Comparison of ENCODE assay signal across 27 cellular contexts in the genomic region with DNA sequence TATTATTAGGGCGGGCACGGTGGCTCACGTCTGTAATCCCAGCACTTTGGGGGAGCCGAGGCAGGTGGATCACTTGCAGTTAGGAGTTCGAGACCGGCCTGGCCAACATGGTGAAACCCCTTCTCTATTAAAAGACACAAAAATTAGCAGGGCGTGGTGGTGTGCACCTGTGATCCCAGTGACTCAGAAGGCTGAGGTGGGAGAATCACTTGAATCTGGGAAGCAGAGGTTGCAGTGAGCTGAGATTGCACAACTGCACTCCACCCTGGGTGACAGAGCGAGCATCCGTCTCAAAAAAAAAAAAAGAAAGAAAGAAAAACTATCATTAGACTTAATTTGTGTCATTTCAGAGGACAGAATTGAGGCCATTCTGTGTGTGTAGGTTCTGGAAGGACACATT.
"Had no signal": no experiment of that assay in that cellular context is flagged by ENCODE, and none has a peak within 500 bp of the region (broad histone marks: within the 10 kb centered on the region; RNA-seq: fewer than 3 reads in every experiment).

No MANE protein-coding gene starts in this region.

- H3K27ac ChIP-seq: breast epithelium, VCaP had no signal

- DNase-seq: activated CD4-positive, alpha-beta memory T cell treated with anti-CD3 and anti-CD28 coated beads, Interleukin-2, amount 10 ng/mL, durations not matched to agents 7 days and 5 days; activated CD4-positive, alpha-beta T cell treated with anti-CD3 and anti-CD28 coated beads for 1 hour; activated CD4-positive, alpha-beta T cell treated with anti-CD3 and anti-CD28 coated beads for 4 hours; activated CD4-positive, alpha-beta T cell treated with anti-CD3 and anti-CD28 coated beads, Interleukin-2, amount 10 ng/mL, durations not matched to agents 7 days and 5 days; activated CD4-positive, alpha-beta T cell treated with anti-CD3 and anti-CD28 coated beads, Interleukin-2, amount 50 U/mL, for 4 hours; activated CD8-positive, alpha-beta memory T cell treated with anti-CD3 and anti-CD28 coated beads, Interleukin-2, amount 50 U/mL, for 48 hours; activated gamma-delta T cell; activated naive CD4-positive, alpha-beta T cell; activated naive CD4-positive, alpha-beta T cell treated with anti-CD3 and anti-CD28 coated beads, Interleukin-2, amount 10 ng/mL, durations not matched to agents 7 days and 5 days; activated naive CD8-positive, alpha-beta T cell treated with anti-CD3 and anti-CD28 coated beads, Interleukin-2, amount 10 ng/mL, durations not matched to agents 7 days and 5 days; activated T-cell treated with anti-CD3 and anti-CD28 coated beads for 4 hours; activated T-cell treated with anti-CD3 and anti-CD28 coated beads, Interleukin-2, amount 50 U/mL, for 24 hours; activated T-cell treated with anti-CD3 and anti-CD28 coated beads, Interleukin-2, amount 50 U/mL, for 72 hours; effector CD8-positive, alpha-beta T cell; foreskin fibroblast; gastrocnemius medialis; glutamatergic neuron; heart right ventricle; SW 1271; T-cell; T1000 had no signal

- H3K4me3 ChIP-seq: ascending aorta, breast epithelium, gastrocnemius medialis, heart right ventricle had no signal

- H3K9me3 ChIP-seq: ascending aorta, breast epithelium, gastrocnemius medialis had no signal

- H3K36me3 ChIP-seq: ascending aorta, breast epithelium, gastrocnemius medialis, heart right ventricle had no signal

- H3K27me3 ChIP-seq: ascending aorta, breast epithelium, gastrocnemius medialis, heart right ventricle had no signal

- FAIRE-seq: colon, endometrium, endothelial cell of umbilical vein had no signal

- H3K4me1 ChIP-seq: breast epithelium, gastrocnemius medialis had no signal
